Comparison of ENCODE assay signal across 13 cellular contexts in the genomic region with DNA sequence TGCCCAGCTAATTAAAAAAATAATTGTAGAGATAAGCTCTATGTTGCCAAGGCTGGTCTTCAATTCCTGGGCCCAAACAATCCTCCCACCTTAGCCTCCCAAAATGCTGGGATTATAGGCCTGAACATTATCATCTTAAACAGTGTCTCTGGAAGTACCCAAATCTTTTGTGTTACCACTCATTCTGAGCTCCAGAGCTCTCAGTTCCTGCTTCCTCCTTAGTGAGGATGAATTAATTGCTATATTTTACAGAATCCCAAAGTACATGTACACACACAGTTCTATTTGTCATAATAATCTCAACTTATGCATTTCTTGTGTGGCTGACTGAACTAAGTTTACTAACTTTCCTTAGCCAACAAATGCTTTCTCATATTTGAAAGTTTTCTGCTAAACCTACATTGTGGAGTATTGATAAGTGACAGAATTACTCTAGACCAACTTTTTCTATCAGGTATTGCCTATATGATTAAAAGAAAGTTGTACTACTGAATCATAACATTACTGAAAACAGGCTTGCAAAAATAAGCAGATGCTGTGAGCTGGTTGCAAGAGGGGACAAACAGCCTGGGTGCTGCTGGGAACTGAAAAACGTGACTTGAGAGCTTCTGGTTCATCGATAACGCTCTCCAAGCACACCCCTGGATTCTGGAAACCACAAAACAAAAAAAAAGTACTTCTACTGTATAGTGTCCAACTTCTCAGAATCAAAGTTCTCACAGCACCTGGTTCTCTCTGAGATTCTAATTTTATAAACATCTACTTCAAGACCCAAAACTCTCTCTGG. TPM values are rescaled to one million over a fixed set of nuclear protein-coding genes. Genes with fewer than 3 reads are reported as not detected.
DNase-seq lines count a peak whose midpoint lies in the region; ATAC-seq and TF ChIP-seq lines count a peak whose summit lies in the region.
"Had no signal": no experiment of that assay in that cellular context is flagged by ENCODE, and none has a peak within 500 bp of the region (broad histone marks: within the 10 kb centered on the region; RNA-seq: fewer than 3 reads in every experiment).

No MANE protein-coding gene starts in this region.

- H3K27me3 Mint-ChIP-seq in stimulated activated naive B cell treated with anti-CD40 and anti-IgM and Interleukin-4, amounts not matched to agents 10 μg/mL and 1 μg/mL and 100 μg/mL, for 72 hours, result no peaks in the 10 kb centered on the region
- H3K27me3 Mint-ChIP-seq in naive thymus-derived CD8-positive, alpha-beta T cell, result no peaks in the 10 kb centered on the region
- H3K27me3 Mint-ChIP-seq in GM23338 (ENCODE audit: insufficient read depth, low read depth, poor library complexity), result no peaks in the 10 kb centered on the region

- no peak overlapping the region for H3K4me3 ChIP-seq in GM23338
- H3K4me3 ChIP-seq: esophagus muscularis mucosa had no signal

- H3K4me2 ChIP-seq in GM23338, result no peak overlapping the region

- no peaks in the 10 kb centered on the region for H3K9me2 ChIP-seq in GM23338 (ENCODE audit: insufficient read depth)

- H3K36me3 Mint-ChIP-seq in stimulated activated naive B cell treated with anti-CD40 and anti-IgM and Interleukin-4, amounts not matched to agents 10 μg/mL and 1 μg/mL and 100 μg/mL, for 72 hours, result no peaks in the 10 kb centered on the region
- H3K36me3 Mint-ChIP-seq in naive thymus-derived CD8-positive, alpha-beta T cell, result no peaks in the 10 kb centered on the region
- no peaks in the 10 kb centered on the region for H3K36me3 Mint-ChIP-seq in GM23338 (ENCODE audit: low read depth)

- H3F3A ChIP-seq in GM23338 (replicated peaks; ENCODE audit: low read depth), result no peaks in the 10 kb centered on the region

- no peak for TF ChIP-seq CTCF in GM23338 (conservative IDR thresholded peaks at IDR 0.05; ENCODE audit: low read depth in 2 of 2)

- POLR2A ChIA-PET in naive thymus-derived CD8-positive, alpha-beta T cell (lab: Charles Lee), result interaction anchor here (1.0 kb wide), 1 partner anchor 11 kb away, joined by 3 read pairs; no protein-coding TSS in a partner anchor

- no peaks in the 10 kb centered on the region for H3K36me3 ChIP-seq in GM23338 (ENCODE audit: insufficient read depth)
- H3K36me3 ChIP-seq: esophagus muscularis mucosa had no signal

- H3K4me3 Mint-ChIP-seq in stimulated activated naive B cell treated with anti-CD40 and anti-IgM and Interleukin-4, amounts not matched to agents 10 μg/mL and 1 μg/mL and 100 μg/mL, for 72 hours, result peak overlapping the region in 1 of 2 donors; percentile 9
- no peak overlapping the region for H3K4me3 Mint-ChIP-seq in naive thymus-derived CD8-positive, alpha-beta T cell
- no peak overlapping the region for H3K4me3 Mint-ChIP-seq in GM23338
- H3K4me3 Mint-ChIP-seq: CD14-positive monocyte, neural crest cell had no signal

- H3K4me1 Mint-ChIP-seq in stimulated activated naive B cell treated with anti-CD40 and anti-IgM and Interleukin-4, amounts not matched to agents 10 μg/mL and 1 μg/mL and 100 μg/mL, for 72 hours, result peaks cover 44 to 74% of the 10 kb centered on the region in 2 donors
- peaks cover 14 to 59% (median 35%) of the 10 kb centered on the region in 4 donors for H3K4me1 Mint-ChIP-seq in naive thymus-derived CD8-positive, alpha-beta T cell
- H3K4me1 Mint-ChIP-seq in GM23338, result peaks cover 23% of the 10 kb centered on the region; the same call in 2 of the 3 replicates

- no peaks in the 10 kb centered on the region for H3K27me3 ChIP-seq in GM23338 (ENCODE audit: insufficient read depth)
- H3K27me3 ChIP-seq: esophagus muscularis mucosa had no signal

- DNase-seq in stimulated activated CD4-positive, alpha-beta T cell treated with anti-CD3 and anti-CD28 coated beads, Interleukin-15, amount 100 ng/mL, for 24 hours, result peak; percentile 21
- DNase-seq in stimulated activated CD4-positive, alpha-beta T cell treated with anti-CD3 and anti-CD28 coated beads, Interleukin-4, amount 100 ng/mL, for 24 hours, result no peak
- no peak for DNase-seq in stimulated activated naive B cell treated with anti-CD40 and anti-IgM and Interleukin-4, amounts not matched to agents 10 μg/mL and 1 μg/mL and 100 μg/mL, for 72 hours
- no peak for DNase-seq in naive thymus-derived CD8-positive, alpha-beta T cell
- DNase-seq in GM23338 (ENCODE audit: low spot score), result no peak
- no peak for DNase-seq in NCI-H2227 (lab: John Stamatoyannopoulos, UW; ENCODE audit: unreplicated experiment)
- DNase-seq: NCI-H2081, Right ventricle myocardium superior had no signal

- H3K4me1 ChIP-seq in GM23338 (ENCODE audit: insufficient read depth), result peaks cover 9% of the 10 kb centered on the region

- ATAC-seq in GM21576 (IDR thresholded peaks at IDR 0.05; ENCODE audit: unreplicated experiment) (peak; percentile 68), HG03378 (IDR thresholded peaks at IDR 0.05; ENCODE audit: unreplicated experiment) (peak; percentile 79), GM23338 (no peak)
- ATAC-seq in stimulated activated naive B cell treated with anti-CD40 and anti-IgM and Interleukin-4, amounts not matched to agents 10 μg/mL and 1 μg/mL and 100 μg/mL, for 72 hours (replicated peaks), result peak; percentile 88 to 92
- no peak for ATAC-seq in naive thymus-derived CD8-positive, alpha-beta T cell

- H4K20me1 ChIP-seq in GM23338 (replicated peaks; ENCODE audit: insufficient read depth), result no peaks in the 10 kb centered on the region; the same call in none of the 2 replicates

- H3K27ac Mint-ChIP-seq in stimulated activated naive B cell treated with anti-CD40 and anti-IgM and Interleukin-4, amounts not matched to agents 10 μg/mL and 1 μg/mL and 100 μg/mL, for 72 hours, result no peak overlapping the region
- H3K27ac Mint-ChIP-seq in naive thymus-derived CD8-positive, alpha-beta T cell, result peak overlapping the region in 4 of 10 donors; percentile 47 to 72 (median 59)
- no peak overlapping the region for H3K27ac Mint-ChIP-seq in GM23338

- H3K9me3 Mint-ChIP-seq in stimulated activated naive B cell treated with anti-CD40 and anti-IgM and Interleukin-4, amounts not matched to agents 10 μg/mL and 1 μg/mL and 100 μg/mL, for 72 hours, result no peaks in the 10 kb centered on the region
- H3K9me3 Mint-ChIP-seq in naive thymus-derived CD8-positive, alpha-beta T cell, result no peaks in the 10 kb centered on the region
- H3K9me3 Mint-ChIP-seq in GM23338, result no peaks in the 10 kb centered on the region
- H3K9me3 Mint-ChIP-seq: neural crest cell had no signal

- H3K27ac ChIP-seq in GM23338 (ENCODE audit: low read depth), result no peak overlapping the region
- H3K27ac ChIP-seq: esophagus muscularis mucosa had no signal

- no peak overlapping the region for H2AFZ ChIP-seq in GM23338

- peaks cover 18% of the 10 kb centered on the region for H3K79me2 ChIP-seq in GM23338 (replicated peaks; ENCODE audit: insufficient read depth)

TF ChIP-seq in GM23338, 12 proteins besides CTCF, POLR2A, EP300 and RAD21 (continues in another document):
- TF ChIP-seq JUNB (IDR thresholded peaks at IDR 0.05; ENCODE audit: unreplicated experiment), result no peak
- no peak for TF ChIP-seq EZH2phosphoT487 (IDR thresholded peaks at IDR 0.05; ENCODE audit: unreplicated experiment)
- TF ChIP-seq STAT1 (IDR thresholded peaks at IDR 0.05; ENCODE audit: unreplicated experiment), result no peak
- TF ChIP-seq, protein P1, sequence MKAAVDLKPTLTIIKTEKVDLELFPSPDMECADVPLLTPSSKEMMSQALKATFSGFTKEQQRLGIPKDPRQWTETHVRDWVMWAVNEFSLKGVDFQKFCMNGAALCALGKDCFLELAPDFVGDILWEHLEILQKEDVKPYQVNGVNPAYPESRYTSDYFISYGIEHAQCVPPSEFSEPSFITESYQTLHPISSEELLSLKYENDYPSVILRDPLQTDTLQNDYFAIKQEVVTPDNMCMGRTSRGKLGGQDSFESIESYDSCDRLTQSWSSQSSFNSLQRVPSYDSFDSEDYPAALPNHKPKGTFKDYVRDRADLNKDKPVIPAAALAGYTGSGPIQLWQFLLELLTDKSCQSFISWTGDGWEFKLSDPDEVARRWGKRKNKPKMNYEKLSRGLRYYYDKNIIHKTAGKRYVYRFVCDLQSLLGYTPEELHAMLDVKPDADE (IDR thresholded peaks at IDR 0.05), result no peak
- TF ChIP-seq NANOG (IDR thresholded peaks at IDR 0.05; ENCODE audit: borderline replicate concordance), result no peak
- no peak for TF ChIP-seq ZNF114 (CRISPR knock-in tag; IDR thresholded peaks at IDR 0.05)

RNA-seq across cellular contexts. Expression of gene VAV3, which starts 15.3 kb away (rescaled TPM):
- total RNA-seq in naive thymus-derived CD8-positive, alpha-beta T cell, result 1 to 10 TPM; 2.5 to 3.8 TPM
- polyA plus RNA-seq in naive thymus-derived CD8-positive, alpha-beta T cell, result 10 to 100 TPM in 1 of 3 donors, 1 to 10 TPM in 2; 2.2 to 13.1 (median 2.9) TPM
- total RNA-seq in GM23338 (2014; rRNA removed; shearing (Covaris generic)), result 11.3 and 11.4 TPM in 2 replicates
- polyA plus RNA-seq in GM23338 (2016; fragmentation: Nextera tagmentation; extraction: Ambion mirVana), result 3.0 and 3.4 TPM in 2 replicates

Comparison
In these comparisons a context has a peak if more than half of its experiments do, and no peak if none do; other contexts are left out.
1. ATAC-seq: peak in GM21576 (single experiment), HG03378 (single experiment) and stimulated activated naive B cell treated with anti-CD40 and anti-IgM and Interleukin-4, amounts not matched to agents 10 μg/mL and 1 μg/mL and 100 μg/mL, for 72 hours (2 of 2); none in naive thymus-derived CD8-positive, alpha-beta T cell (0 of 2) and GM23338 (single experiment).